ENCODE assay signal across 1 cellular context in genomic region chr20:12788936-12789335, GRCh38.
TF ChIP-seq lines count a peak whose summit lies in the region.

No MANE protein-coding gene starts in this region.

TF ChIP-seq in HepG2, 621 proteins besides CTCF, POLR2A, EP300 and RAD21 (continued from another document):
- no peak for TF ChIP-seq SNAPC4 (CRISPR knock-in tag; IDR thresholded peaks at IDR 0.05)
- TF ChIP-seq ATAD3A (CRISPR knock-in tag; IDR thresholded peaks at IDR 0.05), result no peak
- TF ChIP-seq THAP7 (CRISPR knock-in tag; IDR thresholded peaks at IDR 0.05), result no peak
- TF ChIP-seq SMYD3 (CRISPR knock-in tag; IDR thresholded peaks at IDR 0.05), result no peak
- no peak for TF ChIP-seq REXO4 (CRISPR knock-in tag; IDR thresholded peaks at IDR 0.05; ENCODE audit: borderline replicate concordance)
- no peak for TF ChIP-seq TBL1XR1 (IDR thresholded peaks at IDR 0.05; ENCODE audit: borderline replicate concordance, low read length, partially characterized antibody)
- TF ChIP-seq ZNF367 (CRISPR knock-in tag; IDR thresholded peaks at IDR 0.05; ENCODE audit: borderline replicate concordance), result no peak
